Comparison of ENCODE assay signal across 27 cellular contexts in the genomic region with DNA sequence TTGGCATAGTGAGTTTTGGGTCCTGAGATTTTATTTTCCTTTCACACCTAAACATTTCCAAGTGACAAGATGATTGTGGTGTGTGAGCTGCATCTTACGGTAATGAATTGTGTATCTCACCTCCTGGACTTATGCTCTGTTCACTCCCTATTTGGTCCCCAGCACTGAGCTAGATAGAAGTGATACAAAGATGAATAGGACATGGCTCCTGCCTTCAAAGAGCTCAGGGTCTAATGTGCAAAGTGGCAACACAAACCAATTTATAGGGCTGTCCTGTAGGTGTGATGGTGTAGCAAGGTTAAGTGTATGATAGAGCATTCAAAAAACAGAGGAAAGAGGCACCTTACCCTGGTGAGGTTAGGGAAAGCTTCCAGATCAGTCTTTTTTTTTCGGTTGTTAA. TPM values are rescaled to one million over a fixed set of nuclear protein-coding genes. Genes with fewer than 3 reads are reported as not detected.
"Had no signal": no experiment of that assay in that cellular context is flagged by ENCODE, and none has a peak within 500 bp of the region (broad histone marks: within the 10 kb centered on the region; RNA-seq: fewer than 3 reads in every experiment).

No MANE protein-coding gene starts in this region.

- H3K4me1 Mint-ChIP-seq: naive thymus-derived CD8-positive, alpha-beta T cell; stimulated activated naive CD8-positive, alpha-beta T cell treated with anti-CD3 and anti-CD28 coated beads, Interleukin-15, amount 100 ng/mL, for 72 hours had no signal

- DNase-seq: colonic mucosa; effector CD8-positive, alpha-beta T cell; endodermal cell; esophagus squamous epithelium; foreskin melanocyte; glutamatergic neuron; kidney; left lung; lower lobe of right lung; naive thymus-derived CD8-positive, alpha-beta T cell; pancreas; retina; stimulated activated CD4-positive, alpha-beta T cell treated with anti-CD3 and anti-CD28 coated beads, Interleukin-12 subunit alpha, Interleukin-12 subunit beta, amount 100 ng/mL, for 4 hours; stimulated activated CD4-positive, alpha-beta T cell treated with anti-CD3 and anti-CD28 coated beads, Interleukin-1b, Interleukin-23, amount 100 ng/mL, for 48 hours; stimulated activated CD4-positive, alpha-beta T cell treated with anti-CD3 and anti-CD28 coated beads, Interleukin-4, amount 100 ng/mL, for 1 hour; stimulated activated CD8-positive, alpha-beta memory T cell treated with anti-CD3 and anti-CD28 coated beads, Interleukin-4, amount 100 ng/mL, for 48 hours; stimulated activated naive CD4-positive, alpha-beta T cell; stimulated activated naive CD8-positive, alpha-beta T cell treated with anti-CD3 and anti-CD28 coated beads, Interleukin-15, amount 100 ng/mL, for 72 hours; transverse colon had no signal

- H3K27ac ChIP-seq: colonic mucosa, left lung, lower lobe of right lung, neutrophil, pancreas, suprapubic skin, transverse colon, vagina had no signal

- H3K4me2 ChIP-seq: smooth muscle cell had no signal

- H3K4me3 Mint-ChIP-seq: dendritic cell treated with granulocyte-macrophage colony-stimulating factor and Interleukin-4, amounts not matched to agents 40 ng/mL and 50 ng/mL, for 4 days; endodermal cell; naive thymus-derived CD8-positive, alpha-beta T cell; neural crest cell; stimulated activated naive CD8-positive, alpha-beta T cell treated with anti-CD3 and anti-CD28 coated beads, Interleukin-15, amount 100 ng/mL, for 72 hours had no signal

- H3K36me3 Mint-ChIP-seq: naive thymus-derived CD8-positive, alpha-beta T cell had no signal

- H3K36me3 ChIP-seq: colonic mucosa, esophagus squamous epithelium, left lung, lower lobe of right lung, neutrophil, pancreas, suprapubic skin, transverse colon, vagina had no signal

- H3K4me3 ChIP-seq: colonic mucosa, esophagus squamous epithelium, left lung, lower lobe of right lung, pancreas, smooth muscle cell, suprapubic skin, transverse colon, vagina had no signal

- ATAC-seq: naive thymus-derived CD8-positive, alpha-beta T cell; pancreas; sciatic nerve; stimulated activated naive CD8-positive, alpha-beta T cell treated with anti-CD3 and anti-CD28 coated beads, Interleukin-15, amount 100 ng/mL, for 72 hours had no signal

- H3K27ac Mint-ChIP-seq: dendritic cell treated with granulocyte-macrophage colony-stimulating factor and Interleukin-4, amounts not matched to agents 40 ng/mL and 50 ng/mL, for 4 days; endodermal cell; naive thymus-derived CD8-positive, alpha-beta T cell; stimulated activated naive CD8-positive, alpha-beta T cell treated with anti-CD3 and anti-CD28 coated beads, Interleukin-15, amount 100 ng/mL, for 72 hours had no signal

- H3K4me1 ChIP-seq: colonic mucosa, left lung, lower lobe of right lung, pancreas, transverse colon had no signal

- H3K9me3 ChIP-seq: colonic mucosa, esophagus squamous epithelium, left lung, lower lobe of right lung, neutrophil, pancreas, suprapubic skin, transverse colon, vagina had no signal

- FAIRE-seq: endothelial cell of umbilical vein, kidney, pancreas had no signal

- H3K9me3 Mint-ChIP-seq: dendritic cell treated with granulocyte-macrophage colony-stimulating factor and Interleukin-4, amounts not matched to agents 40 ng/mL and 50 ng/mL, for 4 days; neural crest cell; stimulated activated naive CD8-positive, alpha-beta T cell treated with anti-CD3 and anti-CD28 coated beads, Interleukin-15, amount 100 ng/mL, for 72 hours had no signal

- H3K27me3 ChIP-seq: colonic mucosa, esophagus squamous epithelium, pancreas, suprapubic skin, vagina had no signal

RNA-seq across cellular contexts. Expression of gene TNFRSF19, which starts 17.6 kb away (rescaled TPM):
- polyA plus RNA-seq: naive thymus-derived CD8-positive, alpha-beta T cell had no signal
